19 cellular contexts compared by ENCODE assay signal in the genomic region with DNA sequence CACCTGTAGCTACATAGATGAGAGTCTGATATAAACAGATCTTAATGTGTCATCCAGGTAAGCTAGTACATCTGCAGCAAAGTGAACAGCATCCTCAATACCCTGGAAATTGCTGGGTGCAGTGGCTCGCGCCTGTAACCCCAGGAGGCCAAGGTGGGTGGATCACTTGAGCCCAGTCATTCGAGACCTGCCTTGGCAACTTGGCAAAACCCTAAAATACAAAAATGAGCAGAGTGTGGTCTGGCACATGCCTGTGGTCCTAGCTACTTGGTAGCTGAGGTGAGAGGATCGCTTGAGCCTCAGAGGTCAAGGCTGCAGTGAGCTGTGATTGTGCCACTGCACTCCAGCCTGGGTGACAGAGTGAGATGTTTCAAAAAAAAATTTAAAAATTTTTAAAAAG.
"Had no signal": no experiment of that assay in that cellular context is flagged by ENCODE, and none has a peak within 500 bp of the region (broad histone marks: within the 10 kb centered on the region; RNA-seq: fewer than 3 reads in every experiment).

No MANE protein-coding gene starts in this region.

- ATAC-seq: effector memory CD8-positive, alpha-beta T cell; heart left ventricle; naive thymus-derived CD8-positive, alpha-beta T cell; psoas muscle; sciatic nerve had no signal

- H3K9me3 ChIP-seq: esophagus squamous epithelium, heart left ventricle, neutrophil, psoas muscle, spleen, testis had no signal

- H3K27ac ChIP-seq: epithelial cell of prostate, esophagus squamous epithelium, heart left ventricle, neutrophil, psoas muscle, spleen, testis had no signal

- H3K4me3 ChIP-seq: esophagus squamous epithelium, heart left ventricle, psoas muscle, spleen, testis had no signal

- H3K27ac Mint-ChIP-seq: dendritic cell treated with granulocyte-macrophage colony-stimulating factor and Interleukin-4, amounts not matched to agents 40 ng/mL and 50 ng/mL, for 4 days; effector memory CD8-positive, alpha-beta T cell; naive thymus-derived CD8-positive, alpha-beta T cell; stimulated activated naive CD8-positive, alpha-beta T cell treated with anti-CD3 and anti-CD28 coated beads, Interleukin-15, Interleukin-2, amounts not matched to agents 100 ng/mL and 50 ng/mL, for 24 hours had no signal

- H3K36me3 ChIP-seq: esophagus squamous epithelium, heart left ventricle, neutrophil, spleen had no signal

- H3K36me3 Mint-ChIP-seq: naive thymus-derived CD8-positive, alpha-beta T cell had no signal

- H3K4me1 ChIP-seq: esophagus squamous epithelium, heart left ventricle, psoas muscle, spleen, testis had no signal

- H3K4me3 Mint-ChIP-seq: dendritic cell treated with granulocyte-macrophage colony-stimulating factor and Interleukin-4, amounts not matched to agents 40 ng/mL and 50 ng/mL, for 4 days; effector memory CD8-positive, alpha-beta T cell; naive thymus-derived CD8-positive, alpha-beta T cell; stimulated activated naive CD8-positive, alpha-beta T cell treated with anti-CD3 and anti-CD28 coated beads, Interleukin-15, Interleukin-2, amounts not matched to agents 100 ng/mL and 50 ng/mL, for 24 hours had no signal

- H3K4me1 Mint-ChIP-seq: naive thymus-derived CD8-positive, alpha-beta T cell had no signal

- H3K27me3 ChIP-seq: esophagus squamous epithelium, heart left ventricle, spleen, testis had no signal

- DNase-seq: effector memory CD8-positive, alpha-beta T cell; esophagus squamous epithelium; foreskin fibroblast; heart left ventricle; hippocampal formation; mesendoderm; naive thymus-derived CD8-positive, alpha-beta T cell; psoas muscle; spleen; stimulated activated CD4-positive, alpha-beta T cell treated with anti-CD3 and anti-CD28 coated beads, Interleukin-15, amount 100 ng/mL, for 24 hours; stimulated activated CD4-positive, alpha-beta T cell treated with anti-CD3 and anti-CD28 coated beads, Interleukin-1b, Interleukin-23, amount 100 ng/mL, for 48 hours; stimulated activated CD4-positive, alpha-beta T cell treated with anti-CD3 and anti-CD28 coated beads, Interleukin-4, amount 100 ng/mL, for 4 hours; testis; trophoblast cell had no signal

- H3K9me3 Mint-ChIP-seq: dendritic cell treated with granulocyte-macrophage colony-stimulating factor and Interleukin-4, amounts not matched to agents 40 ng/mL and 50 ng/mL, for 4 days; effector memory CD8-positive, alpha-beta T cell; stimulated activated naive CD8-positive, alpha-beta T cell treated with anti-CD3 and anti-CD28 coated beads, Interleukin-15, Interleukin-2, amounts not matched to agents 100 ng/mL and 50 ng/mL, for 24 hours had no signal
